In genomic region chr1:26169669-26170471, GRCh38 we compare ENCODE assay signal across 8 cellular contexts. TPM values are rescaled to one million over a fixed set of nuclear protein-coding genes. Genes with fewer than 3 reads are reported as not detected.
DNase-seq lines count a peak whose midpoint lies in the region; ATAC-seq and TF ChIP-seq lines count a peak whose summit lies in the region.

ZNF593 (plus strand) TSS chr1:26169908; CDS start chr1:26169984, 76 bp downstream.

- TF ChIP-seq CTCF in liver (IDR thresholded peaks at IDR 0.05; ENCODE audit: low read depth, low read length, missing input control): peak; percentile 80

- H3K27me3 ChIP-seq in liver (ENCODE audit: control insufficient read depth in 4 of 4, insufficient read depth in 4 of 4, low read length in 3 of 4): no peaks in the 10 kb centered on the region

- H3K36me3 ChIP-seq in liver (ENCODE audit: control insufficient read depth in 4 of 4, insufficient read depth in 3 of 4, low read depth in 1 of 4, low read length in 3 of 4): no peaks in the 10 kb centered on the region

- H3K27ac ChIP-seq in liver (ENCODE audit: low read depth in 1 of 2, low read length in 2 of 2): peak within 1 kb of the TSS; percentile 60 to 82

- TF ChIP-seq POLR2A in GM19193 (IDR thresholded peaks at IDR 0.05; ENCODE audit: extremely low read depth, insufficient read depth, insufficient read length): peak; percentile 84

- DNase-seq in C1 segment of cervical spinal cord (lab: John Stamatoyannopoulos, UW) (peak; percentile 18 to 88 (median 76)), NCI-H526 treated with DMSO at 0.1 percent for 48 hours (lab: John Stamatoyannopoulos, UW) (peak; percentile 65), dermis blood vessel endothelial cell (peak; percentile 95)
- peak; percentile 75 to 82 for DNase-seq in activated CD4-positive, alpha-beta T cell treated with anti-CD3 and anti-CD28 coated beads, Interleukin-2, amount 50 U/mL, for 4 hours
- peak; percentile 87 for DNase-seq in stimulated activated CD4-positive, alpha-beta T cell treated with anti-CD3 and anti-CD28 coated beads, Interleukin-4, amount 100 ng/mL, for 1 hour

- WGBS in liver: 1% methylated on average over 76 of the region's 76 CpGs

- TF ChIP-seq RAD21 in liver (IDR thresholded peaks at IDR 0.05): peak; percentile 63 to 71

- peak within 1 kb of the TSS; percentile 59 to 90 (median 84) for H3K4me3 ChIP-seq in liver (ENCODE audit: low read depth in 1 of 3, low read length in 3 of 3)

- ATAC-seq in HG03442 (IDR thresholded peaks at IDR 0.05; ENCODE audit: unreplicated experiment): peak; percentile 90

- H3K9me3 ChIP-seq in liver (ENCODE audit: control insufficient read depth in 4 of 4, low read length in 3 of 4): no peaks in the 10 kb centered on the region

- H3K4me1 ChIP-seq in liver (ENCODE audit: control insufficient read depth in 4 of 4, insufficient read depth in 4 of 4, low read length in 3 of 4): peaks cover 6 to 18% (median 7%) of the 10 kb centered on the region in 4 donors

- peak within 1 kb of the TSS; percentile 51 to 90 for H3K9ac ChIP-seq in liver (ENCODE audit: low read depth in 1 of 2, low read length in 2 of 2)

TF ChIP-seq in liver, 16 proteins besides CTCF, POLR2A, EP300 and RAD21:
- TF ChIP-seq RXRA (IDR thresholded peaks at IDR 0.05) (no peak), HNF4G (IDR thresholded peaks at IDR 0.05) (no peak), FOXA1 (IDR thresholded peaks at IDR 0.05) (no peak), YY1 (IDR thresholded peaks at IDR 0.05) (peak; percentile 10), EGR1 (IDR thresholded peaks at IDR 0.05; ENCODE audit: low read depth in 2 of 2) (no peak), NR2F2 (IDR thresholded peaks at IDR 0.05) (no peak), JUND (IDR thresholded peaks at IDR 0.05) (peak; percentile 73 to 80), FOXA2 (IDR thresholded peaks at IDR 0.05) (no peak), GABPA (IDR thresholded peaks at IDR 0.05 in 1 of 2, conservative IDR thresholded peaks at IDR 0.05 in 1 of 2) (peak in 1 of 2 donors; percentile 80), TAF1 (conservative IDR thresholded peaks at IDR 0.05) (no peak), SP1 (IDR thresholded peaks at IDR 0.05) (peak; percentile 40), HNF4A (conservative IDR thresholded peaks at IDR 0.05) (peak in 1 of 2 donors; percentile 24), ATF3 (IDR thresholded peaks at IDR 0.05) (no peak), ZBTB33 (IDR thresholded peaks at IDR 0.05) (no peak)
- TF ChIP-seq, protein P1, sequence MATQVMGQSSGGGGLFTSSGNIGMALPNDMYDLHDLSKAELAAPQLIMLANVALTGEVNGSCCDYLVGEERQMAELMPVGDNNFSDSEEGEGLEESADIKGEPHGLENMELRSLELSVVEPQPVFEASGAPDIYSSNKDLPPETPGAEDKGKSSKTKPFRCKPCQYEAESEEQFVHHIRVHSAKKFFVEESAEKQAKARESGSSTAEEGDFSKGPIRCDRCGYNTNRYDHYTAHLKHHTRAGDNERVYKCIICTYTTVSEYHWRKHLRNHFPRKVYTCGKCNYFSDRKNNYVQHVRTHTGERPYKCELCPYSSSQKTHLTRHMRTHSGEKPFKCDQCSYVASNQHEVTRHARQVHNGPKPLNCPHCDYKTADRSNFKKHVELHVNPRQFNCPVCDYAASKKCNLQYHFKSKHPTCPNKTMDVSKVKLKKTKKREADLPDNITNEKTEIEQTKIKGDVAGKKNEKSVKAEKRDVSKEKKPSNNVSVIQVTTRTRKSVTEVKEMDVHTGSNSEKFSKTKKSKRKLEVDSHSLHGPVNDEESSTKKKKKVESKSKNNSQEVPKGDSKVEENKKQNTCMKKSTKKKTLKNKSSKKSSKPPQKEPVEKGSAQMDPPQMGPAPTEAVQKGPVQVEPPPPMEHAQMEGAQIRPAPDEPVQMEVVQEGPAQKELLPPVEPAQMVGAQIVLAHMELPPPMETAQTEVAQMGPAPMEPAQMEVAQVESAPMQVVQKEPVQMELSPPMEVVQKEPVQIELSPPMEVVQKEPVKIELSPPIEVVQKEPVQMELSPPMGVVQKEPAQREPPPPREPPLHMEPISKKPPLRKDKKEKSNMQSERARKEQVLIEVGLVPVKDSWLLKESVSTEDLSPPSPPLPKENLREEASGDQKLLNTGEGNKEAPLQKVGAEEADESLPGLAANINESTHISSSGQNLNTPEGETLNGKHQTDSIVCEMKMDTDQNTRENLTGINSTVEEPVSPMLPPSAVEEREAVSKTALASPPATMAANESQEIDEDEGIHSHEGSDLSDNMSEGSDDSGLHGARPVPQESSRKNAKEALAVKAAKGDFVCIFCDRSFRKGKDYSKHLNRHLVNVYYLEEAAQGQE (IDR thresholded peaks at IDR 0.05): peak; percentile 49
- TF ChIP-seq, protein P2, sequence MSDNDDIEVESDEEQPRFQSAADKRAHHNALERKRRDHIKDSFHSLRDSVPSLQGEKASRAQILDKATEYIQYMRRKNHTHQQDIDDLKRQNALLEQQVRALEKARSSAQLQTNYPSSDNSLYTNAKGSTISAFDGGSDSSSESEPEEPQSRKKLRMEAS (IDR thresholded peaks at IDR 0.05): no peak

RNA-seq across cellular contexts. Expression of gene ZNF593, which starts in this region (rescaled TPM):
- 8.0 and 25.0 TPM in 2 replicates for total RNA-seq in dermis blood vessel endothelial cell
- total RNA-seq in liver: 10 to 100 TPM in 1 of 2 donors, 1 to 10 TPM in 1; 5.7 to 15.7 TPM
- polyA plus RNA-seq in liver: 10 to 100 TPM; 44.8 to 81.4 TPM

Comparison
In these comparisons a context has a peak if more than half of its experiments do, and no peak if none do; other contexts are left out.
1. Peak in every context shown above with its lines: DNase-seq, ATAC-seq, H3K4me3 ChIP-seq and H3K27ac ChIP-seq.